7 cellular contexts compared by ENCODE assay signal in the genomic region with DNA sequence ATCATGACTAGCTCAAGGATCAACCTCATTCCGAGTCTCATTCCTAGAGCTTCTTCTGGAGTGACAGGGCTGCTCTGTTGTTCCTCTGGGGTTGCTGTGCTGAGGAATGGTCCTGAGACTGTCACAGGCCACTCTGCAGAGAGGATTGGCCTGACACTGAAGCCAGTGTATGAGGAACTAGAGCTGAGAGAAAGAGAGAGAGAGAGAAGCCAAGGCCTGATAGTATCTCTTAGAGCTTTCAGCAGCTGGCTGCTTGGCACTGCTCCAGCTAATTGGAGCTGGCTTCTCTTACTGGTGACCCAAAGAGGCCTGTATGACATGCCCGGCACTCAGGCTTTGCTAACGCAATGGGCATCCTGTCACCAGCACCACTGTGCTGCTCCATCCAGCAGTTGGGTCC.
DNase-seq lines count a peak whose midpoint lies in the region; ATAC-seq, FAIRE-seq and TF ChIP-seq lines count a peak whose summit lies in the region.

No MANE protein-coding gene starts in this region.

- FAIRE-seq in HTR-8/SVneo (lab: Jason Lieb, UNC) (no peak), GM12891 (lab: Jason Lieb, UNC) (no peak)

- no peak overlapping the region for H3K4me3 ChIP-seq in fibroblast of villous mesenchyme (ENCODE audit: low read depth, low read length)

- peaks cover 9% of the 10 kb centered on the region for H3K27me3 Mint-ChIP-seq in stimulated activated memory B cell treated with anti-CD40 and anti-IgM and Interleukin-4, amounts not matched to agents 10 μg/mL and 1 μg/mL and 100 μg/mL, for 72 hours
- no peaks in the 10 kb centered on the region for H3K27me3 Mint-ChIP-seq in Calu3 (ENCODE audit: unreplicated experiment)

- no TSS peak for BruUV-seq in Calu3 (replicated peaks; lab: Mats Ljungman, UMichigan)

- no peak for TF ChIP-seq POLR2A in GM12891 (IDR thresholded peaks at IDR 0.05; ENCODE audit: low read depth, low read length)

- CTCF ChIA-PET in Calu3 (lab: Charles Lee): interaction anchor here (0.7 kb wide), 1 partner anchor 263 kb away, joined by 3 read pairs; no protein-coding TSS in a partner anchor

- no peak overlapping the region for H3K4me3 Mint-ChIP-seq in stimulated activated memory B cell treated with anti-CD40 and anti-IgM and Interleukin-4, amounts not matched to agents 10 μg/mL and 1 μg/mL and 100 μg/mL, for 72 hours
- no peak overlapping the region for H3K4me3 Mint-ChIP-seq in Calu3 (ENCODE audit: low read depth, unreplicated experiment)

- H3K4me1 Mint-ChIP-seq in stimulated activated memory B cell treated with anti-CD40 and anti-IgM and Interleukin-4, amounts not matched to agents 10 μg/mL and 1 μg/mL and 100 μg/mL, for 72 hours: no peaks in the 10 kb centered on the region
- H3K4me1 Mint-ChIP-seq in Calu3 (ENCODE audit: low read depth, unreplicated experiment): peaks cover 13% of the 10 kb centered on the region

- peak; percentile 75 for ATAC-seq in GM19395 (IDR thresholded peaks at IDR 0.05; ENCODE audit: unreplicated experiment)
- ATAC-seq in stimulated activated memory B cell treated with anti-CD40 and anti-IgM and Interleukin-4, amounts not matched to agents 10 μg/mL and 1 μg/mL and 100 μg/mL, for 72 hours: peak; percentile 17

- no peak for TF ChIP-seq CTCF in fibroblast of villous mesenchyme (IDR thresholded peaks at IDR 0.05; ENCODE audit: insufficient read depth, low read depth, low read length)
- no peak for TF ChIP-seq CTCF in Calu3 (IDR thresholded peaks at IDR 0.05; ENCODE audit: unreplicated experiment)

- H3K27ac Mint-ChIP-seq in stimulated activated memory B cell treated with anti-CD40 and anti-IgM and Interleukin-4, amounts not matched to agents 10 μg/mL and 1 μg/mL and 100 μg/mL, for 72 hours: no peak overlapping the region
- H3K27ac Mint-ChIP-seq in Calu3 (ENCODE audit: unreplicated experiment): no peak overlapping the region

- intact Hi-C loops in Calu3 (cut with micrococcal nuclease; ENCODE audit: unreplicated experiment): no loop called here

- H3K9me3 Mint-ChIP-seq in stimulated activated memory B cell treated with anti-CD40 and anti-IgM and Interleukin-4, amounts not matched to agents 10 μg/mL and 1 μg/mL and 100 μg/mL, for 72 hours: no peaks in the 10 kb centered on the region
- no peaks in the 10 kb centered on the region for H3K9me3 Mint-ChIP-seq in Calu3 (ENCODE audit: low read depth, unreplicated experiment)

- DNase-seq in NAMALWA (ENCODE audit: low spot score): peak; percentile 40
- peak; percentile 65 for DNase-seq in fibroblast of villous mesenchyme (ENCODE audit: low read depth)
- DNase-seq in Calu3: no peak
- DNase-seq in HTR-8/SVneo (ENCODE audit: insufficient read length, low spot score): no peak
- DNase-seq in GM12891 (ENCODE audit: insufficient read length, low spot score): no peak

- H3K36me3 Mint-ChIP-seq in stimulated activated memory B cell treated with anti-CD40 and anti-IgM and Interleukin-4, amounts not matched to agents 10 μg/mL and 1 μg/mL and 100 μg/mL, for 72 hours: no peaks in the 10 kb centered on the region
- no peaks in the 10 kb centered on the region for H3K36me3 Mint-ChIP-seq in Calu3 (ENCODE audit: insufficient read depth, unreplicated experiment)

TF ChIP-seq in GM12891, 5 proteins besides CTCF, POLR2A, EP300 and RAD21:
- TF ChIP-seq POLR2AphosphoS5 (IDR thresholded peaks at IDR 0.05; ENCODE audit: low read depth, low read length): no peak
- no peak for TF ChIP-seq PAX5 (IDR thresholded peaks at IDR 0.05; ENCODE audit: insufficient read depth, low read length, severe bottlenecking)

Comparison
In these comparisons a context has a peak if more than half of its experiments do, and no peak if none do; other contexts are left out.
1. DNase-seq: peak in NAMALWA (single experiment) and fibroblast of villous mesenchyme (single experiment); none in Calu3 (single experiment), HTR-8/SVneo (single experiment) and GM12891 (single experiment).